In the genomic region with DNA sequence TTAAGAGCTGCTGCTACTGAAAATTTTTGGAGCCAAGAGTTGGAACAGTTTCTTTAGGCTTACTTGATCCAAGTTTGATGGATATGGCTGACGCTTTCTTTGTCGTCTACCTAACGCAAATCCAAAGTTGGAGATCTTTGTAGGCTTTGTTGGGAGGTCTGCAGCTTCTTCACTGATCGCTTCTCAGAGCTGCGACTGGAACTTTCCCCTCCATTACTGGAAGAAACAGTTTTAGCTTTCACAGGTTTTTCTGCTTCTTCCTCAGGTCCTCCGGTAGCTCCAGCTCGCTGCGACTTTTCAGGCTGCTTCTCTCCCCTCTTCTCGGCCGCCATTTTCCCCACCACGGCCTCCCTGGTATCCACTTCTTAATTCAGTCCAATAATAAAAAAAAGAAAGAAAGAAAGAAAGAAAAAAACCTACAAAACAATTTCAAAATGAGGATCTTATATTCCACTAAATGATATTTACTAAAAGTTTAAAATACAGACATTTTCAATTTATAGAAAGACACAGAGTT, we compare ENCODE assay signal across 25 cellular contexts.
A peak's percentile ranks its signal among the peaks of the same experiment; 100 is the strongest.
DNase-seq lines count a peak whose midpoint lies in the region; ATAC-seq, FAIRE-seq and TF ChIP-seq lines count a peak whose summit lies in the region.
"Had no signal": no experiment of that assay in that cellular context is flagged by ENCODE, and none has a peak within 500 bp of the region (broad histone marks: within the 10 kb centered on the region; RNA-seq: fewer than 3 reads in every experiment).

No MANE protein-coding gene starts in this region.

- H3K4me2 ChIP-seq in SK-N-SH, result 0 out of 2 replicates have a peak overlapping the region, but pooled peaks have one; percentile 1
- H3K4me2 ChIP-seq in astrocyte (ENCODE audit: low read length), result no peak overlapping the region
- H3K4me2 ChIP-seq in mesenchymal stem cell (ENCODE audit: low read length, poor library complexity, severe bottlenecking), result no peak overlapping the region
- H3K4me2 ChIP-seq: BLaER1 treated with 17β-estradiol and CSF1 and Interleukin-3, amounts not matched to agents 10 nM and 100 nM had no signal

- H3K27ac ChIP-seq in SK-N-SH (ENCODE audit: low read depth in 2 of 2, low read length in 1 of 2) (peak overlapping the region in 1 of 2 experiments; percentile 100; a peak in 2 of 4 replicates), astrocyte (ENCODE audit: low read depth, low read length) (no peak overlapping the region), mesenchymal stem cell (ENCODE audit: low read length, poor library complexity, severe bottlenecking) (no peak overlapping the region)
- no peak overlapping the region for H3K27ac ChIP-seq in effector memory CD4-positive, alpha-beta T cell (ENCODE audit: insufficient read depth, low read length, poor library complexity, severe bottlenecking)
- H3K27ac ChIP-seq: 22Rv1; BLaER1 treated with 17β-estradiol and CSF1 and Interleukin-3, amounts not matched to agents 10 nM and 100 nM; SJSA1 had no signal

- H2BK15ac ChIP-seq in mesenchymal stem cell (ENCODE audit: low read depth, poor library complexity, severe bottlenecking), result peak overlapping the region; percentile 67

- WGBS in SK-N-SH (ENCODE audit: low lambda C conversion rate), result 50% methylated on average over 11 of the region's 11 CpGs
- WGBS in mesenchymal stem cell, result 98% methylated on average over 8 of the region's 11 CpGs

- no peaks in the 10 kb centered on the region for H3K9me3 ChIP-seq in SK-N-SH
- H3K9me3 ChIP-seq in astrocyte (ENCODE audit: insufficient read depth, low read depth, low read length), result no peaks in the 10 kb centered on the region
- H3K9me3 ChIP-seq in mesenchymal stem cell (ENCODE audit: control insufficient read depth, low read length), result no peaks in the 10 kb centered on the region
- no peaks in the 10 kb centered on the region for H3K9me3 ChIP-seq in effector memory CD4-positive, alpha-beta T cell (ENCODE audit: control insufficient read depth, low read length)

- no peak overlapping the region for H2BK5ac ChIP-seq in mesenchymal stem cell (ENCODE audit: low read depth, low read length, poor library complexity, severe bottlenecking)

- H3K4me1 ChIP-seq in SK-N-SH (ENCODE audit: control insufficient read depth in 1 of 2, insufficient read depth in 2 of 2, low read depth in 1 of 2, low read length in 1 of 2) (peaks cover 0 to 31% of the 10 kb centered on the region in 2 experiments; a peak in 2 of 4 replicates), astrocyte (ENCODE audit: insufficient read depth, low read length) (peaks cover 21% of the 10 kb centered on the region), mesenchymal stem cell (ENCODE audit: control insufficient read depth, insufficient read depth, low read depth, low read length) (no peaks in the 10 kb centered on the region)
- H3K4me1 ChIP-seq in effector memory CD4-positive, alpha-beta T cell (ENCODE audit: control insufficient read depth, insufficient read depth, low read length, poor library complexity, severe bottlenecking), result no peaks in the 10 kb centered on the region

- no peaks in the 10 kb centered on the region for H3K9me2 ChIP-seq in SK-N-SH

- no peak overlapping the region for H3K23ac ChIP-seq in mesenchymal stem cell (ENCODE audit: low read length in 2 of 2)

- CTCF ChIA-PET in SK-N-SH (lab: Yijun Ruan, JAX), result no interaction called here

- peaks cover 4% of the 10 kb centered on the region for H3K9me3 Mint-ChIP-seq in astrocyte (ENCODE audit: unreplicated experiment)
- H3K9me3 Mint-ChIP-seq in activated naive CD8-positive, alpha-beta T cell treated with anti-CD3 and anti-CD28 coated beads, Interleukin-2, amount 50 U/mL, for 24 hours, result peaks cover 4% of the 10 kb centered on the region
- H3K9me3 Mint-ChIP-seq: CD4-positive, alpha-beta T cell had no signal

- peak overlapping the region; percentile 53 for H2AFZ ChIP-seq in SK-N-SH (ENCODE audit: low read depth)
- H2AFZ ChIP-seq in astrocyte (ENCODE audit: low read depth, low read length), result no peak overlapping the region
- no peak overlapping the region for H2AFZ ChIP-seq in mesenchymal stem cell (ENCODE audit: low read depth, low read length)

- H3K27me3 Mint-ChIP-seq in astrocyte (ENCODE audit: low read depth, unreplicated experiment), result no peaks in the 10 kb centered on the region
- H3K27me3 Mint-ChIP-seq in activated naive CD8-positive, alpha-beta T cell treated with anti-CD3 and anti-CD28 coated beads, Interleukin-2, amount 50 U/mL, for 24 hours, result peaks cover 23% of the 10 kb centered on the region

- H3F3A ChIP-seq in SK-N-SH (replicated peaks; ENCODE audit: insufficient read depth), result peaks cover 61% of the 10 kb centered on the region

- H2AK5ac ChIP-seq in mesenchymal stem cell (ENCODE audit: low read length, severe bottlenecking), result peak overlapping the region; percentile 87

- POLR2A ChIA-PET in SK-N-SH (lab: Yijun Ruan, JAX), result no interaction called here

- H4K20me1 ChIP-seq in SK-N-SH (ENCODE audit: insufficient read depth) (no peaks in the 10 kb centered on the region), astrocyte (ENCODE audit: insufficient read depth, low read length) (no peaks in the 10 kb centered on the region)
- H4K20me1 ChIP-seq: BLaER1 treated with 17β-estradiol and CSF1 and Interleukin-3, amounts not matched to agents 10 nM and 100 nM had no signal

- H3K27me3 ChIP-seq in SK-N-SH (ENCODE audit: insufficient read depth) (no peaks in the 10 kb centered on the region), astrocyte (ENCODE audit: insufficient read depth, low read length) (no peaks in the 10 kb centered on the region), mesenchymal stem cell (ENCODE audit: control insufficient read depth in 1 of 2, insufficient read depth in 1 of 2, low read length in 2 of 2) (no peaks in the 10 kb centered on the region)
- peaks cover 2% of the 10 kb centered on the region for H3K27me3 ChIP-seq in effector memory CD4-positive, alpha-beta T cell (replicated peaks; ENCODE audit: control insufficient read depth, insufficient read depth, low read length, poor library complexity, severe bottlenecking)
- H3K27me3 ChIP-seq: BLaER1 treated with 17β-estradiol and CSF1 and Interleukin-3, amounts not matched to agents 10 nM and 100 nM; MG63; SJSA1 had no signal

- peaks cover 1% of the 10 kb centered on the region for H3K79me1 ChIP-seq in mesenchymal stem cell (replicated peaks; ENCODE audit: low read length, poor library complexity, severe bottlenecking)

- TF ChIP-seq EP300 in SK-N-SH (IDR thresholded peaks at IDR 0.05; ENCODE audit: borderline replicate concordance in 1 of 2, low read depth in 1 of 2, low read length in 1 of 2), result no peak

- H2BK12ac ChIP-seq in mesenchymal stem cell (ENCODE audit: low read length in 2 of 2), result peak overlapping the region in 1 of 2 experiments; percentile 11

- no peak for TF ChIP-seq RAD21 in SK-N-SH (IDR thresholded peaks at IDR 0.05; ENCODE audit: low read length)

- TF ChIP-seq CTCF in SK-N-SH (IDR thresholded peaks at IDR 0.05) (no peak), astrocyte (IDR thresholded peaks at IDR 0.05; ENCODE audit: insufficient read depth, low read depth, low read length) (no peak)

- H4K91ac ChIP-seq in mesenchymal stem cell (ENCODE audit: low read length), result no peak overlapping the region

- peak overlapping the region; percentile 49 for H2BK120ac ChIP-seq in mesenchymal stem cell (ENCODE audit: low read depth, low read length)

- DNase-seq in SK-N-SH, result no peak
- DNase-seq in astrocyte (ENCODE audit: low read depth), result no peak
- DNase-seq in mesenchymal stem cell, result no peak
- no peak for DNase-seq in activated naive CD8-positive, alpha-beta T cell treated with anti-CD3 and anti-CD28 coated beads, Interleukin-2, amount 50 U/mL, for 24 hours
- DNase-seq in effector memory CD4-positive, alpha-beta T cell, result no peak
- DNase-seq: AML-193; CD4-positive, alpha-beta T cell; H7; KG1; MG63; NCI-H1105 treated with DMSO at 0.1 percent for 48 hours; NCI-H146; NCI-H2029; NCI-H446; NCI-H524 treated with DMSO at 0.1 percent for 48 hours; NCI-H774; Right ventricle myocardium superior had no signal

- H3K4me3 ChIP-seq in SK-N-SH (ENCODE audit: low read depth in 2 of 2, low read length in 1 of 2) (no peak overlapping the region), astrocyte (ENCODE audit: insufficient read depth, low read depth, low read length) (no peak overlapping the region), mesenchymal stem cell (ENCODE audit: insufficient read depth in 1 of 2, low read depth in 1 of 2, low read length in 2 of 2) (no peak overlapping the region)
- H3K4me3 ChIP-seq in effector memory CD4-positive, alpha-beta T cell (ENCODE audit: insufficient read depth, low read depth, low read length, poor library complexity, severe bottlenecking), result no peak overlapping the region
- H3K4me3 ChIP-seq: BLaER1 treated with 17β-estradiol and CSF1 and Interleukin-3, amounts not matched to agents 10 nM and 100 nM; MG63; SJSA1 had no signal

- peaks cover 57% of the 10 kb centered on the region for H3K79me2 ChIP-seq in SK-N-SH (ENCODE audit: insufficient read depth)
- H3K79me2 ChIP-seq in astrocyte (ENCODE audit: insufficient read depth, low read length), result no peaks in the 10 kb centered on the region

- H3K4ac ChIP-seq in mesenchymal stem cell (ENCODE audit: low read depth in 1 of 2, low read length in 2 of 2), result peak overlapping the region; percentile 11 to 64

- H4K8ac ChIP-seq in mesenchymal stem cell (ENCODE audit: low read length), result no peak overlapping the region

- H3K18ac ChIP-seq in mesenchymal stem cell (ENCODE audit: low read depth in 1 of 2, low read length in 2 of 2), result peak overlapping the region in 1 of 2 experiments; percentile 28

- H3K36me3 ChIP-seq in SK-N-SH (replicated peaks in 1 of 2; ENCODE audit: control insufficient read depth in 1 of 2, insufficient read depth in 2 of 2, low read length in 1 of 2) (peaks cover 0 to 1% of the 10 kb centered on the region in 2 experiments), astrocyte (ENCODE audit: insufficient read depth, low read length) (no peaks in the 10 kb centered on the region), mesenchymal stem cell (ENCODE audit: control insufficient read depth in 1 of 2, insufficient read depth in 2 of 2, low read depth in 1 of 2, low read length in 2 of 2) (no peaks in the 10 kb centered on the region)
- no peaks in the 10 kb centered on the region for H3K36me3 ChIP-seq in effector memory CD4-positive, alpha-beta T cell (ENCODE audit: control insufficient read depth, insufficient read depth, low read length)
- H3K36me3 ChIP-seq: BLaER1 treated with 17β-estradiol and CSF1 and Interleukin-3, amounts not matched to agents 10 nM and 100 nM; MG63; SJSA1 had no signal

- peak; percentile 49 for FAIRE-seq in astrocyte (lab: Jason Lieb, UNC)
- FAIRE-seq: GM12892, HTR-8/SVneo had no signal

- H3K4me3 Mint-ChIP-seq in astrocyte (ENCODE audit: unreplicated experiment), result no peak overlapping the region
- no peak overlapping the region for H3K4me3 Mint-ChIP-seq in activated naive CD8-positive, alpha-beta T cell treated with anti-CD3 and anti-CD28 coated beads, Interleukin-2, amount 50 U/mL, for 24 hours
- H3K4me3 Mint-ChIP-seq: CD4-positive, alpha-beta T cell had no signal

- H3K36me3 Mint-ChIP-seq in astrocyte (ENCODE audit: low read depth, unreplicated experiment), result no peaks in the 10 kb centered on the region
- no peaks in the 10 kb centered on the region for H3K36me3 Mint-ChIP-seq in activated naive CD8-positive, alpha-beta T cell treated with anti-CD3 and anti-CD28 coated beads, Interleukin-2, amount 50 U/mL, for 24 hours (ENCODE audit: low read depth)

- H3K4me1 Mint-ChIP-seq in astrocyte (ENCODE audit: low read depth, unreplicated experiment), result peaks cover 6% of the 10 kb centered on the region
- H3K4me1 Mint-ChIP-seq in activated naive CD8-positive, alpha-beta T cell treated with anti-CD3 and anti-CD28 coated beads, Interleukin-2, amount 50 U/mL, for 24 hours, result peaks cover 3% of the 10 kb centered on the region

- ATAC-seq in SK-N-SH treated with all-trans-retinoic acid at 6 μM for 48 hours, result no peak
- ATAC-seq in HG03108 (IDR thresholded peaks at IDR 0.05; ENCODE audit: unreplicated experiment), result no peak
- ATAC-seq in activated naive CD8-positive, alpha-beta T cell treated with anti-CD3 and anti-CD28 coated beads, Interleukin-2, amount 50 U/mL, for 24 hours, result no peak
- ATAC-seq in HG03460 (IDR thresholded peaks at IDR 0.05; ENCODE audit: unreplicated experiment), result no peak

- peak overlapping the region; percentile 74; the same call in 1 of the 2 replicates for H3K9ac ChIP-seq in SK-N-SH
- H3K9ac ChIP-seq in astrocyte (ENCODE audit: low read length), result no peak overlapping the region
- no peak overlapping the region for H3K9ac ChIP-seq in mesenchymal stem cell (ENCODE audit: low read length)
- H3K9ac ChIP-seq: BLaER1 treated with 17β-estradiol and CSF1 and Interleukin-3, amounts not matched to agents 10 nM and 100 nM had no signal

- H3K27ac Mint-ChIP-seq in astrocyte (ENCODE audit: unreplicated experiment), result no peak overlapping the region
- no peak overlapping the region for H3K27ac Mint-ChIP-seq in activated naive CD8-positive, alpha-beta T cell treated with anti-CD3 and anti-CD28 coated beads, Interleukin-2, amount 50 U/mL, for 24 hours
- H3K27ac Mint-ChIP-seq: CD4-positive, alpha-beta T cell had no signal

- H3K14ac ChIP-seq in mesenchymal stem cell (ENCODE audit: low read length in 2 of 2), result no peak overlapping the region
